In genomic region chr4:173370477-173371291, GRCh38 we compare ENCODE assay signal across 8 cellular contexts. TPM values are rescaled to one million over a fixed set of nuclear protein-coding genes. Genes with fewer than 3 reads are reported as not detected.
DNase-seq lines count a peak whose midpoint lies in the region; ATAC-seq and TF ChIP-seq lines count a peak whose summit lies in the region.

SAP30 (plus strand) TSS chr4:173370954; CDS start chr4:173371183, 229 bp downstream.

- H3K27ac ChIP-seq in upper lobe of right lung: peak within 1 kb of the TSS; percentile 95

- H3K9me3 Mint-ChIP-seq in T-helper 1 cell treated with Interleukin-12 subunit alpha and Interleukin-12 subunit beta and Interleukin-4 antibody, amounts not matched to agents 30 μg/mL and 1 μg/mL, for 36 hours: no peaks in the 10 kb centered on the region

- ATAC-seq in HG02884 (IDR thresholded peaks at IDR 0.05; ENCODE audit: unreplicated experiment) (peak; percentile 60), left cardiac atrium (peak; percentile 95 to 97), upper lobe of right lung (peak; percentile 96)

- H3K27me3 ChIP-seq in upper lobe of right lung: no peaks in the 10 kb centered on the region

- H3K9me3 ChIP-seq in upper lobe of right lung: no peaks in the 10 kb centered on the region

- DNase-seq in GM13977 (ENCODE audit: low spot score) (peak; percentile 94), NCI-H1694 (lab: John Stamatoyannopoulos, UW) (peak; percentile 89), amniotic stem cell (lab: John Stamatoyannopoulos, UW) (peak; percentile 93), left cardiac atrium (peak; percentile 99), posterior vena cava (ENCODE audit: low spot score) (peak; percentile 100), upper lobe of right lung (peak; percentile 99)

- peaks cover 38% of the 10 kb centered on the region for H3K4me1 Mint-ChIP-seq in T-helper 1 cell treated with Interleukin-12 subunit alpha and Interleukin-12 subunit beta and Interleukin-4 antibody, amounts not matched to agents 30 μg/mL and 1 μg/mL, for 36 hours (ENCODE audit: low read depth)

- H3K27me3 Mint-ChIP-seq in T-helper 1 cell treated with Interleukin-12 subunit alpha and Interleukin-12 subunit beta and Interleukin-4 antibody, amounts not matched to agents 30 μg/mL and 1 μg/mL, for 36 hours (ENCODE audit: low read depth): no peaks in the 10 kb centered on the region

- H3K4me1 ChIP-seq in upper lobe of right lung: no peaks in the 10 kb centered on the region

- in situ Hi-C loops in GM13977 (cut with MboI; ENCODE audit: low pct_unique_long_range_greater_than_20kb, low sequenced_read_pairs, unreplicated experiment): no loop called here

- peak within 1 kb of the TSS; percentile 87 for H3K4me3 ChIP-seq in upper lobe of right lung

- H3K27ac Mint-ChIP-seq in T-helper 1 cell treated with Interleukin-12 subunit alpha and Interleukin-12 subunit beta and Interleukin-4 antibody, amounts not matched to agents 30 μg/mL and 1 μg/mL, for 36 hours: peak within 1 kb of the TSS; percentile 99

- H3K36me3 Mint-ChIP-seq in T-helper 1 cell treated with Interleukin-12 subunit alpha and Interleukin-12 subunit beta and Interleukin-4 antibody, amounts not matched to agents 30 μg/mL and 1 μg/mL, for 36 hours (ENCODE audit: low read depth): peaks cover 7% of the 10 kb centered on the region

- no peak for TF ChIP-seq CTCF in GM13977 (IDR thresholded peaks at IDR 0.05; ENCODE audit: extremely low read depth, insufficient read depth, missing control alignments)
- no peak for TF ChIP-seq CTCF in upper lobe of right lung (IDR thresholded peaks at IDR 0.05)

- intact Hi-C loops in left cardiac atrium (cut with DNase I) (no loop called here), posterior vena cava (cut with DNase I) (loop anchor here in 1 of 2 donors (2.0 kb wide), 1 partner anchor 36 kb away; the partner anchor contains the start of gene HMGB2), upper lobe of right lung (cut with DNase I) (no loop called here)

- H3K36me3 ChIP-seq in upper lobe of right lung: no peaks in the 10 kb centered on the region

- peak within 1 kb of the TSS; percentile 100 for H3K4me3 Mint-ChIP-seq in T-helper 1 cell treated with Interleukin-12 subunit alpha and Interleukin-12 subunit beta and Interleukin-4 antibody, amounts not matched to agents 30 μg/mL and 1 μg/mL, for 36 hours

RNA-seq across cellular contexts. Expression of gene SAP30, which starts in this region (rescaled TPM):
- total RNA-seq in left cardiac atrium: 10 to 100 TPM; 18.0 to 20.0 TPM
- 10 to 100 TPM; 28.8 to 34.4 TPM for total RNA-seq in posterior vena cava
- total RNA-seq in upper lobe of right lung: 15.3 TPM

Comparison
In these comparisons a context has a peak if more than half of its experiments do, and no peak if none do; other contexts are left out.
1. Peak in every context shown above with its lines: DNase-seq, ATAC-seq, H3K4me3 ChIP-seq and H3K27ac ChIP-seq.